ENCODE assay signal across 1 cellular context in genomic region chr16:11609474-11610120, GRCh38.
TF ChIP-seq lines count a peak whose summit lies in the region.

No MANE protein-coding gene starts in this region.

TF ChIP-seq in GM23338, 12 proteins besides CTCF, POLR2A, EP300 and RAD21 (continued from another document):
- TF ChIP-seq, protein P1, sequence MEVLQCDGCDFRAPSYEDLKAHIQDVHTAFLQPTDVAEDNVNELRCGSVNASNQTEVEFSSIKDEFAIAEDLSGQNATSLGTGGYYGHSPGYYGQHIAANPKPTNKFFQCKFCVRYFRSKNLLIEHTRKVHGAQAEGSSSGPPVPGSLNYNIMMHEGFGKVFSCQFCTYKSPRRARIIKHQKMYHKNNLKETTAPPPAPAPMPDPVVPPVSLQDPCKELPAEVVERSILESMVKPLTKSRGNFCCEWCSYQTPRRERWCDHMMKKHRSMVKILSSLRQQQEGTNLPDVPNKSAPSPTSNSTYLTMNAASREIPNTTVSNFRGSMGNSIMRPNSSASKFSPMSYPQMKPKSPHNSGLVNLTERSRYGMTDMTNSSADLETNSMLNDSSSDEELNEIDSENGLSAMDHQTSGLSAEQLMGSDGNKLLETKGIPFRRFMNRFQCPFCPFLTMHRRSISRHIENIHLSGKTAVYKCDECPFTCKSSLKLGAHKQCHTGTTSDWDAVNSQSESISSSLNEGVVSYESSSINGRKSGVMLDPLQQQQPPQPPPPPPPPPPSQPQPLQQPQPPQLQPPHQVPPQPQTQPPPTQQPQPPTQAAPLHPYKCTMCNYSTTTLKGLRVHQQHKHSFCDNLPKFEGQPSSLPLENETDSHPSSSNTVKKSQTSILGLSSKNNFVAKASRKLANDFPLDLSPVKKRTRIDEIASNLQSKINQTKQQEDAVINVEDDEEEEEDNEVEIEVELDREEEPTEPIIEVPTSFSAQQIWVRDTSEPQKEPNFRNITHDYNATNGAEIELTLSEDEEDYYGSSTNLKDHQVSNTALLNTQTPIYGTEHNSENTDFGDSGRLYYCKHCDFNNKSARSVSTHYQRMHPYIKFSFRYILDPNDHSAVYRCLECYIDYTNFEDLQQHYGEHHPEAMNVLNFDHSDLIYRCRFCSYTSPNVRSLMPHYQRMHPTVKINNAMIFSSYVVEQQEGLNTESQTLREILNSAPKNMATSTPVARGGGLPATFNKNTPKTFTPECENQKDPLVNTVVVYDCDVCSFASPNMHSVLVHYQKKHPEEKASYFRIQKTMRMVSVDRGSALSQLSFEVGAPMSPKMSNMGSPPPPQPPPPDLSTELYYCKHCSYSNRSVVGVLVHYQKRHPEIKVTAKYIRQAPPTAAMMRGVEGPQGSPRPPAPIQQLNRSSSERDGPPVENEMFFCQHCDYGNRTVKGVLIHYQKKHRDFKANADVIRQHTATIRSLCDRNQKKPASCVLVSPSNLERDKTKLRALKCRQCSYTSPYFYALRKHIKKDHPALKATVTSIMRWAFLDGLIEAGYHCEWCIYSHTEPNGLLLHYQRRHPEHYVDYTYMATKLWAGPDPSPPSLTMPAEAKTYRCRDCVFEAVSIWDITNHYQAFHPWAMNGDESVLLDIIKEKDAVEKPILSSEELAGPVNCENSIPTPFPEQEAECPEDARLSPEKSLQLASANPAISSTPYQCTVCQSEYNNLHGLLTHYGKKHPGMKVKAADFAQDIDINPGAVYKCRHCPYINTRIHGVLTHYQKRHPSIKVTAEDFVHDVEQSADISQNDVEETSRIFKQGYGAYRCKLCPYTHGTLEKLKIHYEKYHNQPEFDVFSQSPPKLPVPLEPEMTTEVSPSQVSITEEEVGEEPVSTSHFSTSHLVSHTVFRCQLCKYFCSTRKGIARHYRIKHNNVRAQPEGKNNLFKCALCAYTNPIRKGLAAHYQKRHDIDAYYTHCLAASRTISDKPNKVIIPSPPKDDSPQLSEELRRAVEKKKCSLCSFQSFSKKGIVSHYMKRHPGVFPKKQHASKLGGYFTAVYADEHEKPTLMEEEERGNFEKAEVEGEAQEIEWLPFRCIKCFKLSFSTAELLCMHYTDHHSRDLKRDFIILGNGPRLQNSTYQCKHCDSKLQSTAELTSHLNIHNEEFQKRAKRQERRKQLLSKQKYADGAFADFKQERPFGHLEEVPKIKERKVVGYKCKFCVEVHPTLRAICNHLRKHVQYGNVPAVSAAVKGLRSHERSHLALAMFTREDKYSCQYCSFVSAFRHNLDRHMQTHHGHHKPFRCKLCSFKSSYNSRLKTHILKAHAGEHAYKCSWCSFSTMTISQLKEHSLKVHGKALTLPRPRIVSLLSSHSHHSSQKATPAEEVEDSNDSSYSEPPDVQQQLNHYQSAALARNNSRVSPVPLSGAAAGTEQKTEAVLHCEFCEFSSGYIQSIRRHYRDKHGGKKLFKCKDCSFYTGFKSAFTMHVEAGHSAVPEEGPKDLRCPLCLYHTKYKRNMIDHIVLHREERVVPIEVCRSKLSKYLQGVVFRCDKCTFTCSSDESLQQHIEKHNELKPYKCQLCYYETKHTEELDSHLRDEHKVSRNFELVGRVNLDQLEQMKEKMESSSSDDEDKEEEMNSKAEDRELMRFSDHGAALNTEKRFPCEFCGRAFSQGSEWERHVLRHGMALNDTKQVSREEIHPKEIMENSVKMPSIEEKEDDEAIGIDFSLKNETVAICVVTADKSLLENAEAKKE (CRISPR knock-in tag; IDR thresholded peaks at IDR 0.05) = no peak
- TF ChIP-seq CREB1 (CRISPR knock-in tag; IDR thresholded peaks at IDR 0.05; ENCODE audit: low read depth) (no peak), EZH2 (IDR thresholded peaks at IDR 0.05; ENCODE audit: low read depth, unreplicated experiment) (no peak), ZNF331 (CRISPR knock-in tag; IDR thresholded peaks at IDR 0.05; ENCODE audit: low read depth) (no peak), ZNF114 (CRISPR knock-in tag; IDR thresholded peaks at IDR 0.05) (no peak), EZH2phosphoT487 (IDR thresholded peaks at IDR 0.05; ENCODE audit: unreplicated experiment) (no peak), NANOG (IDR thresholded peaks at IDR 0.05; ENCODE audit: borderline replicate concordance) (no peak), POLR2AphosphoS5 (IDR thresholded peaks at IDR 0.05; ENCODE audit: low read depth) (no peak), STAT1 (IDR thresholded peaks at IDR 0.05; ENCODE audit: unreplicated experiment) (no peak), REST (IDR thresholded peaks at IDR 0.05; ENCODE audit: unreplicated experiment) (no peak)
- TF ChIP-seq, protein P2, sequence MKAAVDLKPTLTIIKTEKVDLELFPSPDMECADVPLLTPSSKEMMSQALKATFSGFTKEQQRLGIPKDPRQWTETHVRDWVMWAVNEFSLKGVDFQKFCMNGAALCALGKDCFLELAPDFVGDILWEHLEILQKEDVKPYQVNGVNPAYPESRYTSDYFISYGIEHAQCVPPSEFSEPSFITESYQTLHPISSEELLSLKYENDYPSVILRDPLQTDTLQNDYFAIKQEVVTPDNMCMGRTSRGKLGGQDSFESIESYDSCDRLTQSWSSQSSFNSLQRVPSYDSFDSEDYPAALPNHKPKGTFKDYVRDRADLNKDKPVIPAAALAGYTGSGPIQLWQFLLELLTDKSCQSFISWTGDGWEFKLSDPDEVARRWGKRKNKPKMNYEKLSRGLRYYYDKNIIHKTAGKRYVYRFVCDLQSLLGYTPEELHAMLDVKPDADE (IDR thresholded peaks at IDR 0.05) = no peak
